In genomic region chr2:55163258-55163657, GRCh38 we compare ENCODE assay signal across 13 cellular contexts.
DNase-seq lines count a peak whose midpoint lies in the region; ATAC-seq and TF ChIP-seq lines count a peak whose summit lies in the region.
"Had no signal": no experiment of that assay in that cellular context is flagged by ENCODE, and none has a peak within 500 bp of the region (broad histone marks: within the 10 kb centered on the region; RNA-seq: fewer than 3 reads in every experiment).

No MANE protein-coding gene starts in this region.

- DNase-seq in amniotic stem cell (lab: John Stamatoyannopoulos, UW) (peak; percentile 81), glomerular visceral epithelial cell (ENCODE audit: extremely low spot score) (peak; percentile 16), retina (peak; percentile 42), erythroblast (lab: John Stamatoyannopoulos, UW) (no peak)
- DNase-seq in activated effector memory CD4-positive, alpha-beta T cell treated with anti-CD3 and anti-CD28 coated beads, Interleukin-2, amount 50 U/mL, for 16 hours, result no peak
- no peak for DNase-seq in stimulated activated CD4-positive, alpha-beta T cell treated with anti-CD3 and anti-CD28 coated beads, Interleukin-4, amount 100 ng/mL, for 24 hours
- DNase-seq: naive thymus-derived CD4-positive, alpha-beta T cell; NCI-H1105 treated with DMSO at 0.1 percent for 48 hours had no signal

- no peak for ATAC-seq in HG03196 (IDR thresholded peaks at IDR 0.05; ENCODE audit: unreplicated experiment)
- ATAC-seq: activated CD4-positive, CD25-positive, alpha-beta regulatory T cell treated with anti-CD3 and anti-CD28 coated beads, Interleukin-2, amount 50 U/mL, for 24 hours; activated naive CD4-positive, alpha-beta T cell treated with anti-CD3 and anti-CD28 coated beads, Interleukin-2, amount 50 U/mL, for 72 hours; naive thymus-derived CD4-positive, alpha-beta T cell had no signal

- H3K36me3 ChIP-seq in BLaER1, result no peaks in the 10 kb centered on the region

- H3K4me1 ChIP-seq in BLaER1, result peaks cover 31% of the 10 kb centered on the region

- no peaks in the 10 kb centered on the region for H4K20me1 ChIP-seq in BLaER1

- no peak for TF ChIP-seq POLR2A in erythroblast (IDR thresholded peaks at IDR 0.05; ENCODE audit: low read length)

- no peaks in the 10 kb centered on the region for H3K9me3 ChIP-seq in BLaER1

- no peaks in the 10 kb centered on the region for H3K27me3 ChIP-seq in BLaER1

- no peak overlapping the region for H3K27ac ChIP-seq in BLaER1
- H3K27ac ChIP-seq: RWPE1 had no signal

- H3K4me3 ChIP-seq in BLaER1, result no peak overlapping the region

- H3K9ac ChIP-seq in BLaER1, result no peak overlapping the region

- peak overlapping the region; percentile 35 for H3K4me2 ChIP-seq in BLaER1

Comparison
In these comparisons a context has a peak if more than half of its experiments do, and no peak if none do; other contexts are left out.
1. DNase-seq: peak in amniotic stem cell (single experiment), glomerular visceral epithelial cell (single experiment) and retina (single experiment); none in erythroblast (0 of 2), activated effector memory CD4-positive, alpha-beta T cell treated with anti-CD3 and anti-CD28 coated beads, Interleukin-2, amount 50 U/mL, for 16 hours (single experiment) and stimulated activated CD4-positive, alpha-beta T cell treated with anti-CD3 and anti-CD28 coated beads, Interleukin-4, amount 100 ng/mL, for 24 hours (single experiment).